Comparison of ENCODE assay signal across 14 cellular contexts in genomic region chr3:12879191-12879815, GRCh38. TPM values are rescaled to one million over a fixed set of nuclear protein-coding genes. Genes with fewer than 3 reads are reported as not detected.
A peak's percentile ranks its signal among the peaks of the same experiment; 100 is the strongest.
DNase-seq lines count a peak whose midpoint lies in the region; TF ChIP-seq lines count a peak whose summit lies in the region.
"Had no signal": no experiment of that assay in that cellular context is flagged by ENCODE, and none has a peak within 500 bp of the region (broad histone marks: within the 10 kb centered on the region; RNA-seq: fewer than 3 reads in every experiment).

No MANE protein-coding gene starts in this region.

- TF ChIP-seq CTCF in liver (IDR thresholded peaks at IDR 0.05; ENCODE audit: low read depth, low read length, missing input control) (no peak), type B pancreatic cell (conservative IDR thresholded peaks at IDR 0.05) (no peak)

- H3K27me3 Mint-ChIP-seq in type B pancreatic cell: peaks cover 7% of the 10 kb centered on the region

- no peak overlapping the region for H3K27ac Mint-ChIP-seq in type B pancreatic cell

- no peaks in the 10 kb centered on the region for H3K9me3 Mint-ChIP-seq in type B pancreatic cell

- no peak for TF ChIP-seq EP300 in Ishikawa (IDR thresholded peaks at IDR 0.05; ENCODE audit: borderline replicate concordance)

- H3K36me3 Mint-ChIP-seq in type B pancreatic cell: no peaks in the 10 kb centered on the region

- WGBS in liver: 74% methylated on average over 5 of the region's 5 CpGs

- no peaks in the 10 kb centered on the region for H3K9me3 ChIP-seq in liver (ENCODE audit: control insufficient read depth in 4 of 4, low read length in 3 of 4)

- no peaks in the 10 kb centered on the region for H3K36me3 ChIP-seq in liver (ENCODE audit: control insufficient read depth in 4 of 4, insufficient read depth in 3 of 4, low read depth in 1 of 4, low read length in 3 of 4)

- H3K4me1 Mint-ChIP-seq in type B pancreatic cell (ENCODE audit: unreplicated experiment): peaks cover 11% of the 10 kb centered on the region

- H3K27me3 ChIP-seq in liver (ENCODE audit: control insufficient read depth in 4 of 4, insufficient read depth in 4 of 4, low read length in 3 of 4): peaks cover 0 to 2% (median 0%) of the 10 kb centered on the region in 4 donors

- H3K27ac ChIP-seq in liver (ENCODE audit: low read depth in 1 of 2, low read length in 2 of 2): no peak overlapping the region

- H3K4me3 ChIP-seq in liver (ENCODE audit: low read depth in 1 of 3, low read length in 3 of 3): no peak overlapping the region

- no peak overlapping the region for H3K9ac ChIP-seq in liver (ENCODE audit: low read depth in 1 of 2, low read length in 2 of 2)

- H3K4me1 ChIP-seq in liver (ENCODE audit: control insufficient read depth in 4 of 4, insufficient read depth in 4 of 4, low read length in 3 of 4): peaks cover 0 to 4% (median 0%) of the 10 kb centered on the region in 4 donors

- H3K4me3 Mint-ChIP-seq in type B pancreatic cell: peak overlapping the region; percentile 45

- DNase-seq in amygdala (lab: John Stamatoyannopoulos, UW): peak in 34 of 56 donors; percentile 11 to 81 (median 53)
- no peak for DNase-seq in type B pancreatic cell (ENCODE audit: extremely low spot score, unreplicated experiment)
- DNase-seq in D341Med (ENCODE audit: low spot score): no peak
- DNase-seq in epidermal melanocyte (ENCODE audit: insufficient read length, low spot score): no peak
- DNase-seq in activated CD8-positive, alpha-beta memory T cell treated with anti-CD3 and anti-CD28 coated beads, Interleukin-2, amount 50 U/mL, for 4 hours: no peak
- DNase-seq: H7; IMR-90; NCI-H1436; NCI-H2081 treated with DMSO at 0.1 percent for 48 hours; NCI-H2227 treated with DMSO at 0.1 percent for 48 hours; NCI-H524 treated with DMSO at 0.1 percent for 48 hours; NK-92 treated with Interleukin-12 subunit alpha and Interleukin-12 subunit beta, amount 100 ng/mL, for 24 hours had no signal

- TF ChIP-seq RAD21 in Ishikawa (IDR thresholded peaks at IDR 0.05; ENCODE audit: low read depth) (no peak), liver (IDR thresholded peaks at IDR 0.05) (no peak)

TF ChIP-seq in Ishikawa, 13 proteins besides CTCF, POLR2A, EP300 and RAD21:
- peak; percentile 78 for TF ChIP-seq REST (IDR thresholded peaks at IDR 0.05; ENCODE audit: low read depth)
- no peak for TF ChIP-seq TAF1 (IDR thresholded peaks at IDR 0.05; ENCODE audit: low read depth)
- TF ChIP-seq FOXM1 (IDR thresholded peaks at IDR 0.05; ENCODE audit: borderline replicate concordance, low read depth): no peak
- TF ChIP-seq ZBTB7A (IDR thresholded peaks at IDR 0.05; ENCODE audit: low read depth): no peak
- TF ChIP-seq NFIC (IDR thresholded peaks at IDR 0.05): no peak
- TF ChIP-seq EGR1 (IDR thresholded peaks at IDR 0.05): no peak

TF ChIP-seq in liver, 16 proteins besides CTCF, POLR2A, EP300 and RAD21:
- TF ChIP-seq TAF1 (conservative IDR thresholded peaks at IDR 0.05) (no peak), REST (IDR thresholded peaks at IDR 0.05) (peak; percentile 94)

RNA-seq across cellular contexts. Expression of gene RPL32, which starts 37.9 kb away (rescaled TPM):
- total RNA-seq in liver: 1,000 to 10,000 TPM in 1 of 2 donors, 100 to 1,000 TPM in 1; 218 to 1,124 TPM
- polyA plus RNA-seq in liver: 100 to 1,000 TPM; 384 to 769 TPM
- total RNA-seq in type B pancreatic cell (ENCODE audit: low replicate concordance): 1,894 and 1,964 TPM in 2 replicates

Comparison
In these comparisons a context has a peak if more than half of its experiments do, and no peak if none do; other contexts are left out.
1. DNase-seq: peak in amygdala (34 of 56); none in type B pancreatic cell (single experiment), D341Med (single experiment), epidermal melanocyte (single experiment) and activated CD8-positive, alpha-beta memory T cell treated with anti-CD3 and anti-CD28 coated beads, Interleukin-2, amount 50 U/mL, for 4 hours (single experiment).